ENCODE assay signal across 31 cellular contexts in the genomic region with DNA sequence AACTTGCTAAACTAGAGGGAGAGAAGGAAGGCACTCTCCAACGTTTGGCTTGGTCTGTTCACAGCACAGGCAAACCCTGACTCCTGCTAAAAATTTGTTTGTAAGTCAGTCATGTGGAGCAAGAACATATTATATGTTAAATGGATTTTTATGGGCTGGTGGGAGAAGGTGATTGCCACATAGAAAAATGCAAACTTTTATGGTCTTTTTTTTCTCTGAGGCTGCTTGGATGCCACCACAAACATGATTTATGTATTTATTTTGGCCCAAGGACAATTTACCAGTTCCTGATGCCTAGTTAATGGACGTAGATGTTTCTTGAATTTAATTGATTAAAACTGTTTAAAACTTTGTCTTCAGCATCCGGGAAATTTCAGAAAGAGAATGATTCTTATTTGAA.
"Had no signal": no experiment of that assay in that cellular context is flagged by ENCODE, and none has a peak within 500 bp of the region (broad histone marks: within the 10 kb centered on the region; RNA-seq: fewer than 3 reads in every experiment).

No MANE protein-coding gene starts in this region.

- H3K27ac Mint-ChIP-seq: activated CD8-positive, alpha-beta T cell treated with anti-CD3 and anti-CD28 coated beads for 36 hours; activated T-helper 17 cell treated with anti-CD3 and anti-CD28 coated beads, Interleukin-2, amount 50 U/mL, for 72 hours; endodermal cell; immature natural killer cell; progenitor cell of endocrine pancreas; T-helper 17 cell had no signal

- DNase-seq: activated CD4-positive, alpha-beta T cell treated with anti-CD3 and anti-CD28 coated beads, Interleukin-2, amount 50 U/mL, for 1 hour; activated CD4-positive, CD25-positive, alpha-beta regulatory T cell treated with anti-CD3 and anti-CD28 coated beads, Interleukin-2, amount 50 U/mL, for 72 hours; activated CD8-positive, alpha-beta T cell treated with anti-CD3 and anti-CD28 coated beads for 36 hours; activated gamma-delta T cell treated with Interleukin-2 at 50 U/mL for 16 hours; activated naive CD4-positive, alpha-beta T cell treated with anti-CD3 and anti-CD28 coated beads, Interleukin-2, amount 50 U/mL, for 16 hours; activated T-cell treated with anti-CD3 and anti-CD28 coated beads, Interleukin-2, amount 50 U/mL, for 4 hours; amniotic stem cell; central memory CD4-positive, alpha-beta T cell; endodermal cell; foreskin keratinocyte; heart left ventricle; hypothalamus; immature natural killer cell; lower lobe of right lung; mesenchymal stem cell; ovary; right lobe of liver; stimulated activated CD4-positive, alpha-beta T cell treated with anti-CD3 and anti-CD28 coated beads, Interleukin-12 subunit alpha, Interleukin-12 subunit beta, amount 100 ng/mL, for 4 hours; stimulated activated CD4-positive, alpha-beta T cell treated with anti-CD3 and anti-CD28 coated beads, Interleukin-4, amount 100 ng/mL, for 1 hour; stimulated activated naive CD8-positive, alpha-beta T cell treated with anti-CD3 and anti-CD28 coated beads, Interleukin-15, Interleukin-2, amounts not matched to agents 100 U/mL and 50 U/mL, for 24 hours; T-helper 17 cell; T1000; testis; trophoblast cell had no signal

- ATAC-seq: activated CD8-positive, alpha-beta T cell treated with anti-CD3 and anti-CD28 coated beads for 36 hours; activated T-cell treated with anti-CD3 and anti-CD28 coated beads, Interleukin-2, amount 50 U/mL, for 4 hours; activated T-helper 17 cell treated with anti-CD3 and anti-CD28 coated beads, Interleukin-2, amount 50 U/mL, for 72 hours; esophagus mucosa; foreskin keratinocyte; heart left ventricle; left lobe of liver; lower lobe of right lung; right lobe of liver; stimulated activated naive CD8-positive, alpha-beta T cell treated with anti-CD3 and anti-CD28 coated beads, Interleukin-15, Interleukin-2, amounts not matched to agents 100 U/mL and 50 U/mL, for 24 hours; T-helper 17 cell had no signal

- H3K27ac ChIP-seq: foreskin keratinocyte, heart left ventricle, lower lobe of right lung, neutrophil, ovary, right lobe of liver, skin epidermis, testis had no signal

- H3K27me3 Mint-ChIP-seq: activated CD8-positive, alpha-beta T cell treated with anti-CD3 and anti-CD28 coated beads for 36 hours; activated T-helper 17 cell treated with anti-CD3 and anti-CD28 coated beads, Interleukin-2, amount 50 U/mL, for 72 hours; progenitor cell of endocrine pancreas; T-helper 17 cell had no signal

- H3K4me3 Mint-ChIP-seq: activated CD8-positive, alpha-beta T cell treated with anti-CD3 and anti-CD28 coated beads for 36 hours; activated T-cell treated with anti-CD3 and anti-CD28 coated beads, Interleukin-2, amount 50 U/mL, for 4 hours; activated T-helper 17 cell treated with anti-CD3 and anti-CD28 coated beads, Interleukin-2, amount 50 U/mL, for 72 hours; endodermal cell; immature natural killer cell; nephron; T-helper 17 cell had no signal

- H3K4me1 Mint-ChIP-seq: activated T-helper 17 cell treated with anti-CD3 and anti-CD28 coated beads, Interleukin-2, amount 50 U/mL, for 72 hours; immature natural killer cell; T-helper 17 cell had no signal

- H3K9me3 Mint-ChIP-seq: endodermal cell, nephron had no signal
